In the genomic region with DNA sequence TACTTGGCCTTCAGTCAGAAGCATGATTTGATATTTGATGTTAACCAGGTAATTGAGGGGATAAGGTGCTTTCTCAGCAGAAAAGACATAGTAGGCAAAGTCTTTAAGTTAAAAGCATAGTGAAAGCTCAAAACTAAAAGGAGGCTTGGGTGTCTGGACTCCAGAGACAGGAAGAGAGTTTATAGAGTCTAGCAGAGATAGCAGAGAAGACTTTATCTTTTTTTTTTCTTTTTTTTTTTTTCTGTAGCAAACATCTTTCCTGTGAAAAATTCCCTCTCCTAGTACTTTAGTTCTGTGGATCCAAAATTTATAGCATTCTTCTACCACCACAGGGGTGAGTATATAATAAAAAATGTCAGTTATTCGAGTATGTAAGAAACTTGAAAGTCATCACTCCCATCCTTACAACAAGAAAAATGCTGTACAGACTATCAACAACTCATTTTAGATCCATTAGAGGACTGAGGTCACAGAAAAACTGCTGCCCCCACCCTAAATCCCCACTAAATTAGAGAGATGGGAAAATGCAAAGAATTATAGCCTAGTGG, we compare ENCODE assay signal across 11 cellular contexts. TPM values are rescaled to one million over a fixed set of nuclear protein-coding genes. Genes with fewer than 3 reads are reported as not detected.
"Had no signal": no experiment of that assay in that cellular context is flagged by ENCODE, and none has a peak within 500 bp of the region (broad histone marks: within the 10 kb centered on the region; RNA-seq: fewer than 3 reads in every experiment).

No MANE protein-coding gene starts in this region.

RNA-seq across cellular contexts. Expression of gene SFTPA1, which starts 58.6 kb away (rescaled TPM):
- total RNA-seq: activated CD4-positive, alpha-beta memory T cell treated with anti-CD3 and anti-CD28 coated beads, Interleukin-2, amount 10 ng/mL, durations not matched to agents 7 days and 5 days; activated CD4-positive, alpha-beta T cell treated with anti-CD3 and anti-CD28 coated beads, Interleukin-2, amount 10 ng/mL, durations not matched to agents 7 days and 5 days; activated naive CD4-positive, alpha-beta T cell treated with anti-CD3 and anti-CD28 coated beads, Interleukin-2, amount 50 U/mL, for 72 hours; activated naive CD8-positive, alpha-beta T cell treated with anti-CD3 and anti-CD28 coated beads, Interleukin-2, amount 10 ng/mL, durations not matched to agents 7 days and 5 days; activated T-cell treated with anti-CD3 and anti-CD28 coated beads, Interleukin-2, amount 50 U/mL, for 72 hours; chondrocyte; dermis blood vessel endothelial cell; gastroesophageal sphincter; glomerular endothelial cell; hepatocyte; T-helper 2 cell treated with Interferon-gamma antibody and Interleukin-4, amounts not matched to agents 100 ng/mL and 5 ng/mL, for 36 hours had no signal
- polyA plus RNA-seq: hepatocyte had no signal
